In the genomic region with DNA sequence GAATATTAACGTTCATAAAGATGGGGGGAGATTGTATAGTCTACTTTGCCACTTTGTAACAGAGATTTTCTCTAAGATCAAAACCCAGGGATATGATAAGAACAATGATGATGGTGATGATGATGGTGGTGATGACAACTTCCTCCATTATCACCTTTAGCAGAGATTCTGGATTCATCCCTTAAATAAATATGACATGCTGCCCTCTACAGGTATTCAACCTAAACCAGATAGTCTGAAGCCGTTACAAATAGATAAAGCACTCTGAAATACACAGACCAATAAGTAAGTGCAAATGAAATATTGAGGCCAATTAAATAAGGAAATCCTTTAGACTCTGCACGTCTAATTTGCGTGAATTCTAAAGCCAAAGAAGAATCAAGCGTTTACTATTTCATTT, we compare ENCODE assay signal across 11 cellular contexts.
DNase-seq lines count a peak whose midpoint lies in the region; ATAC-seq and TF ChIP-seq lines count a peak whose summit lies in the region.
"Had no signal": no experiment of that assay in that cellular context is flagged by ENCODE, and none has a peak within 500 bp of the region (broad histone marks: within the 10 kb centered on the region; RNA-seq: fewer than 3 reads in every experiment).

No MANE protein-coding gene starts in this region.

- H3K36me3 ChIP-seq in HCT116 (ENCODE audit: control insufficient read depth in 1 of 2, insufficient read depth in 2 of 2, low read length in 2 of 2) (no peaks in the 10 kb centered on the region), transverse colon (no peaks in the 10 kb centered on the region)

- H3K4me2 ChIP-seq in HCT116 (ENCODE audit: low read length) = no peak overlapping the region

- TF ChIP-seq CTCF in HCT116 (IDR thresholded peaks at IDR 0.05 in 2 of 3, conservative IDR thresholded peaks at IDR 0.05 in 1 of 3; ENCODE audit: borderline replicate concordance in 1 of 3, insufficient read depth in 1 of 3, low read depth in 2 of 3, low read length in 2 of 3) (peak; percentile 40 to 58 (median 46); a peak in 5 of 6 replicates), transverse colon (IDR thresholded peaks at IDR 0.05) (peak in 1 of 5 experiments; percentile 7)

- POLR2A ChIA-PET in HCT116 (lab: Charles Lee) = no interaction called here

- H3K9ac ChIP-seq in HCT116 (ENCODE audit: low read length) = no peak overlapping the region

- no peaks in the 10 kb centered on the region for H4K20me1 ChIP-seq in HCT116 (ENCODE audit: insufficient read depth)

- H3K9me3 Mint-ChIP-seq in activated naive CD4-positive, alpha-beta T cell treated with anti-CD3 and anti-CD28 coated beads, Interleukin-2, amount 50 U/mL, for 72 hours = no peaks in the 10 kb centered on the region
- no peaks in the 10 kb centered on the region for H3K9me3 Mint-ChIP-seq in stimulated activated memory B cell treated with anti-CD40 and anti-IgM and Interleukin-4, amounts not matched to agents 10 μg/mL and 1 μg/mL and 100 μg/mL, for 72 hours
- H3K9me3 Mint-ChIP-seq: activated CD4-positive, alpha-beta memory T cell treated with anti-CD3 and anti-CD28 coated beads for 36 hours; central memory CD8-positive, alpha-beta T cell had no signal

- no peaks in the 10 kb centered on the region for H3K9me2 ChIP-seq in HCT116 (ENCODE audit: insufficient read depth)

- no peaks in the 10 kb centered on the region for H3K79me2 ChIP-seq in HCT116 (ENCODE audit: insufficient read depth, low read length)

- TF ChIP-seq EP300 in transverse colon (IDR thresholded peaks at IDR 0.05; ENCODE audit: low read depth) = no peak

- H3K27ac ChIP-seq in HCT116 (ENCODE audit: low read depth, low read length) = no peak overlapping the region
- H3K27ac ChIP-seq in transverse colon = peak overlapping the region in 1 of 4 donors; percentile 5

- H2AFZ ChIP-seq in HCT116 (ENCODE audit: low read depth, low read length, poor library complexity, severe bottlenecking) = peak overlapping the region; percentile 57

- no peaks in the 10 kb centered on the region for H3K27me3 ChIP-seq in HCT116 (ENCODE audit: insufficient read depth, low read length)
- no peaks in the 10 kb centered on the region for H3K27me3 ChIP-seq in transverse colon

- in situ Hi-C loops in Caki2 (cut with HindIII; ENCODE audit: low pct_unique_long_range_greater_than_20kb, low sequenced_read_pairs) (no loop called here), SK-MEL-5 (cut with HindIII; ENCODE audit: low pct_unique_long_range_greater_than_20kb, low sequenced_read_pairs) (no loop called here), transverse colon (cut with MboI; ENCODE audit: low pct_ligation_motif_present in 1 of 4, low pct_unique_long_range_greater_than_20kb in 1 of 4, low sequenced_read_pairs in 3 of 4) (loop anchor here in 1 of 4 donors (25.0 kb wide), 1 partner anchor 237 kb away; no protein-coding TSS in a partner anchor)

- CTCF ChIA-PET in HCT116 (lab: Charles Lee) = no interaction called here

- TF ChIP-seq RAD21 in HCT116 (IDR thresholded peaks at IDR 0.05; ENCODE audit: low read depth) = peak; percentile 70

- no peak for TF ChIP-seq POLR2A in HCT116 (IDR thresholded peaks at IDR 0.05; ENCODE audit: borderline replicate concordance, extremely low read depth, insufficient read depth, insufficient read length)
- TF ChIP-seq POLR2A in transverse colon (IDR thresholded peaks at IDR 0.05) = no peak

- H3K4me3 ChIP-seq in HCT116 (replicated peaks in 1 of 2; ENCODE audit: low read depth in 1 of 2, low read length in 2 of 2) = no peak overlapping the region
- no peak overlapping the region for H3K4me3 ChIP-seq in transverse colon

- no peaks in the 10 kb centered on the region for H3K4me1 Mint-ChIP-seq in stimulated activated memory B cell treated with anti-CD40 and anti-IgM and Interleukin-4, amounts not matched to agents 10 μg/mL and 1 μg/mL and 100 μg/mL, for 72 hours
- H3K4me1 Mint-ChIP-seq: central memory CD8-positive, alpha-beta T cell had no signal

- H3K4me1 ChIP-seq in HCT116 (ENCODE audit: control insufficient read depth in 1 of 2, insufficient read depth in 2 of 2, low read length in 2 of 2) = peaks cover 3 to 4% of the 10 kb centered on the region in 2 experiments; a peak in 2 of 4 replicates
- H3K4me1 ChIP-seq in transverse colon = peaks cover 0 to 21% (median under 1%) of the 10 kb centered on the region in 4 donors

- 29 to 44% methylated on average over 5 of the region's 5 CpGs for whole genome bisulfite sequencing in transverse colon (ENCODE audit: low coverage in 1 of 2), 2 donors

- peak; percentile 49 for DNase-seq in Caki2 (ENCODE audit: low read depth)
- peak; percentile 23 for DNase-seq in HCT116 (ENCODE audit: low read depth, low spot score)
- DNase-seq in SK-MEL-5 (ENCODE audit: low read depth, low spot score) = peak; percentile 66
- no peak for DNase-seq in left lobe of liver (ENCODE audit: low spot score)
- DNase-seq in activated naive CD4-positive, alpha-beta T cell treated with anti-CD3 and anti-CD28 coated beads, Interleukin-2, amount 50 U/mL, for 72 hours (ENCODE audit: low spot score in 2 of 2) = no peak
- DNase-seq in islet precursor cell = no peak
- DNase-seq in transverse colon = no peak
- DNase-seq: activated CD4-positive, alpha-beta memory T cell treated with anti-CD3 and anti-CD28 coated beads for 36 hours had no signal

- RAD21 ChIA-PET in HCT116 (lab: Charles Lee; ENCODE audit: low non-redundant PET in 1 of 2, low total read pairs in 2 of 2, uncharacterized antibody in 2 of 2, unreplicated experiment in 2 of 2) = interaction anchor here in 1 of 2 experiments (0.6 kb wide), 1 partner anchor 334 kb away, joined by 4 read pairs; no protein-coding TSS in a partner anchor

- BruUV-seq in HCT116 (replicated peaks; lab: Mats Ljungman, UMichigan) = no TSS peak

- intact Hi-C loops in HCT116 (cut with micrococcal nuclease) (loop anchor here (10.0 kb wide), 1 partner anchor 1429 kb away; no protein-coding TSS in a partner anchor), transverse colon (cut with DNase I; ENCODE audit: low total_unique reads) (no loop called here)

- H3K27ac Mint-ChIP-seq in activated naive CD4-positive, alpha-beta T cell treated with anti-CD3 and anti-CD28 coated beads, Interleukin-2, amount 50 U/mL, for 72 hours = no peak overlapping the region
- no peak overlapping the region for H3K27ac Mint-ChIP-seq in stimulated activated memory B cell treated with anti-CD40 and anti-IgM and Interleukin-4, amounts not matched to agents 10 μg/mL and 1 μg/mL and 100 μg/mL, for 72 hours
- H3K27ac Mint-ChIP-seq: activated CD4-positive, alpha-beta memory T cell treated with anti-CD3 and anti-CD28 coated beads for 36 hours had no signal

- H3K9me3 ChIP-seq in HCT116 (ENCODE audit: control insufficient read depth in 1 of 2, insufficient read depth in 1 of 2, low read depth in 1 of 2, low read length in 2 of 2) (no peaks in the 10 kb centered on the region), transverse colon (no peaks in the 10 kb centered on the region)

- no peaks in the 10 kb centered on the region for H3K36me3 Mint-ChIP-seq in activated naive CD4-positive, alpha-beta T cell treated with anti-CD3 and anti-CD28 coated beads, Interleukin-2, amount 50 U/mL, for 72 hours
- no peaks in the 10 kb centered on the region for H3K36me3 Mint-ChIP-seq in stimulated activated memory B cell treated with anti-CD40 and anti-IgM and Interleukin-4, amounts not matched to agents 10 μg/mL and 1 μg/mL and 100 μg/mL, for 72 hours
- H3K36me3 Mint-ChIP-seq: activated CD4-positive, alpha-beta memory T cell treated with anti-CD3 and anti-CD28 coated beads for 36 hours had no signal

- H3K27me3 Mint-ChIP-seq in stimulated activated memory B cell treated with anti-CD40 and anti-IgM and Interleukin-4, amounts not matched to agents 10 μg/mL and 1 μg/mL and 100 μg/mL, for 72 hours = peaks cover 13% of the 10 kb centered on the region

- H3K4me3 Mint-ChIP-seq in stimulated activated memory B cell treated with anti-CD40 and anti-IgM and Interleukin-4, amounts not matched to agents 10 μg/mL and 1 μg/mL and 100 μg/mL, for 72 hours = no peak overlapping the region
- H3K4me3 Mint-ChIP-seq: activated CD4-positive, alpha-beta memory T cell treated with anti-CD3 and anti-CD28 coated beads for 36 hours; central memory CD8-positive, alpha-beta T cell had no signal

- peak; percentile 83 for ATAC-seq in HCT116
- ATAC-seq in left lobe of liver = peak; percentile 72
- ATAC-seq in activated naive CD4-positive, alpha-beta T cell treated with anti-CD3 and anti-CD28 coated beads, Interleukin-2, amount 50 U/mL, for 72 hours = no peak
- no peak for ATAC-seq in stimulated activated memory B cell treated with anti-CD40 and anti-IgM and Interleukin-4, amounts not matched to agents 10 μg/mL and 1 μg/mL and 100 μg/mL, for 72 hours
- ATAC-seq: sciatic nerve had no signal

TF ChIP-seq in HCT116, 20 proteins besides CTCF, POLR2A, EP300 and RAD21:
- 0 out of 2 replicates have a peak, but pooled peaks have one; percentile 40 for TF ChIP-seq CBX3 (IDR thresholded peaks at IDR 0.05; ENCODE audit: low read depth)
- TF ChIP-seq, protein P1, sequence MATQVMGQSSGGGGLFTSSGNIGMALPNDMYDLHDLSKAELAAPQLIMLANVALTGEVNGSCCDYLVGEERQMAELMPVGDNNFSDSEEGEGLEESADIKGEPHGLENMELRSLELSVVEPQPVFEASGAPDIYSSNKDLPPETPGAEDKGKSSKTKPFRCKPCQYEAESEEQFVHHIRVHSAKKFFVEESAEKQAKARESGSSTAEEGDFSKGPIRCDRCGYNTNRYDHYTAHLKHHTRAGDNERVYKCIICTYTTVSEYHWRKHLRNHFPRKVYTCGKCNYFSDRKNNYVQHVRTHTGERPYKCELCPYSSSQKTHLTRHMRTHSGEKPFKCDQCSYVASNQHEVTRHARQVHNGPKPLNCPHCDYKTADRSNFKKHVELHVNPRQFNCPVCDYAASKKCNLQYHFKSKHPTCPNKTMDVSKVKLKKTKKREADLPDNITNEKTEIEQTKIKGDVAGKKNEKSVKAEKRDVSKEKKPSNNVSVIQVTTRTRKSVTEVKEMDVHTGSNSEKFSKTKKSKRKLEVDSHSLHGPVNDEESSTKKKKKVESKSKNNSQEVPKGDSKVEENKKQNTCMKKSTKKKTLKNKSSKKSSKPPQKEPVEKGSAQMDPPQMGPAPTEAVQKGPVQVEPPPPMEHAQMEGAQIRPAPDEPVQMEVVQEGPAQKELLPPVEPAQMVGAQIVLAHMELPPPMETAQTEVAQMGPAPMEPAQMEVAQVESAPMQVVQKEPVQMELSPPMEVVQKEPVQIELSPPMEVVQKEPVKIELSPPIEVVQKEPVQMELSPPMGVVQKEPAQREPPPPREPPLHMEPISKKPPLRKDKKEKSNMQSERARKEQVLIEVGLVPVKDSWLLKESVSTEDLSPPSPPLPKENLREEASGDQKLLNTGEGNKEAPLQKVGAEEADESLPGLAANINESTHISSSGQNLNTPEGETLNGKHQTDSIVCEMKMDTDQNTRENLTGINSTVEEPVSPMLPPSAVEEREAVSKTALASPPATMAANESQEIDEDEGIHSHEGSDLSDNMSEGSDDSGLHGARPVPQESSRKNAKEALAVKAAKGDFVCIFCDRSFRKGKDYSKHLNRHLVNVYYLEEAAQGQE (IDR thresholded peaks at IDR 0.05; ENCODE audit: low read depth) = no peak

Comparison
In these comparisons a context has a peak if more than half of its experiments do, and no peak if none do; other contexts are left out.
1. DNase-seq: peak in Caki2 (single experiment), HCT116 (single experiment) and SK-MEL-5 (single experiment); none in left lobe of liver (single experiment), activated naive CD4-positive, alpha-beta T cell treated with anti-CD3 and anti-CD28 coated beads, Interleukin-2, amount 50 U/mL, for 72 hours (0 of 2), islet precursor cell (single experiment) and transverse colon (single experiment).
2. ATAC-seq: peak in HCT116 (single experiment) and left lobe of liver (single experiment); none in activated naive CD4-positive, alpha-beta T cell treated with anti-CD3 and anti-CD28 coated beads, Interleukin-2, amount 50 U/mL, for 72 hours (0 of 2) and stimulated activated memory B cell treated with anti-CD40 and anti-IgM and Interleukin-4, amounts not matched to agents 10 μg/mL and 1 μg/mL and 100 μg/mL, for 72 hours (single experiment).